ENCODE assay signal across 1 cellular context in genomic region chr12:49692851-49693250, GRCh38.
TF ChIP-seq lines count a peak whose summit lies in the region.

No MANE protein-coding gene starts in this region.

TF ChIP-seq in GM23338, 12 proteins besides CTCF, POLR2A, EP300 and RAD21 (continued from another document):
- no peak for TF ChIP-seq REST (IDR thresholded peaks at IDR 0.05; ENCODE audit: unreplicated experiment)
- TF ChIP-seq ZNF462 (CRISPR knock-in tag; IDR thresholded peaks at IDR 0.05), result no peak
- no peak for TF ChIP-seq EZH2phosphoT487 (IDR thresholded peaks at IDR 0.05; ENCODE audit: unreplicated experiment)
- TF ChIP-seq ZNF331 (CRISPR knock-in tag; IDR thresholded peaks at IDR 0.05; ENCODE audit: low read depth), result no peak
- no peak; the same call in 1 of the 2 replicates for TF ChIP-seq POLR2AphosphoS5 (IDR thresholded peaks at IDR 0.05; ENCODE audit: low read depth)
- 0 out of 2 replicates have a peak, but pooled peaks have one; percentile 32 for TF ChIP-seq NANOG (IDR thresholded peaks at IDR 0.05; ENCODE audit: borderline replicate concordance)
